10 cellular contexts compared by ENCODE assay signal in the genomic region with DNA sequence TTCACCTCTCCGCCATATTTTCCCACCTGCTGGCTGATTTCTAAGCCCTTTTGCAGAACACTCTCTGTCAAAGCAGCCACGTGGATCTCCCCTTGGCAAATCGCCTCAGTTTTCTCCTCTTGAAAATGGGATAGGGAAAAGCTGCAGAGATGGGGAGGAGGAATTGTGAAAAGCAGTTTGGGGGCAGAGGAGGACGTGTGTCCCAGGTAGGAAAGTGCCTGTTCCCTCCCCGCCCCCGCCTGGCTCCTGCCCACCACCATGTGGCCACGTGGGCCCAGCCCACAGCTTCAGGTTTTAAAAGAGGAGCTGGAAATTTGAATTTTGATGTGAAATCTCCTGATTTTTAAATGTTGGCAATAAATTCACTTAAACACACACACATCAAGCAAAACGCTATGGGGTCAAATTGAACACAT. TPM values are rescaled to one million over a fixed set of nuclear protein-coding genes. Genes with fewer than 3 reads are reported as not detected.
DNase-seq lines count a peak whose midpoint lies in the region; ATAC-seq and TF ChIP-seq lines count a peak whose summit lies in the region.
"Had no signal": no experiment of that assay in that cellular context is flagged by ENCODE, and none has a peak within 500 bp of the region (broad histone marks: within the 10 kb centered on the region; RNA-seq: fewer than 3 reads in every experiment).

No MANE protein-coding gene starts in this region.

- WGBS in ovary, 3 donors = 61 to 63% (median 61%) methylated on average over 8 of the region's 8 CpGs

- H3K36me3 ChIP-seq in A673 (ENCODE audit: insufficient read depth, low read length, poor library complexity, severe bottlenecking) (no peaks in the 10 kb centered on the region), ovary (no peaks in the 10 kb centered on the region)

- TF ChIP-seq EP300 in Ishikawa (IDR thresholded peaks at IDR 0.05; ENCODE audit: borderline replicate concordance) (no peak), ovary (IDR thresholded peaks at IDR 0.05) (no peak)

- peaks cover 20% of the 10 kb centered on the region for H3K27me3 Mint-ChIP-seq in activated naive CD8-positive, alpha-beta T cell treated with anti-CD3 and anti-CD28 coated beads for 36 hours

- ATAC-seq in HG03280 (IDR thresholded peaks at IDR 0.05; ENCODE audit: unreplicated experiment) = no peak

- peak overlapping the region; percentile 69 for H3K27ac ChIP-seq in A673 (ENCODE audit: low read depth, low read length, poor library complexity, severe bottlenecking)
- H3K27ac ChIP-seq in cingulate gyrus (ENCODE audit: low read depth, low read length) = peak overlapping the region; percentile 65
- H3K27ac ChIP-seq in ovary = peak overlapping the region; percentile 39 to 60
- H3K27ac ChIP-seq: epithelial cell of prostate had no signal

- BruUV-seq in A673 (replicated peaks; lab: Mats Ljungman, UMichigan) = no TSS peak

- H3K36me3 Mint-ChIP-seq in activated naive CD8-positive, alpha-beta T cell treated with anti-CD3 and anti-CD28 coated beads for 36 hours = no peaks in the 10 kb centered on the region
- H3K36me3 Mint-ChIP-seq: activated CD4-positive, alpha-beta memory T cell treated with anti-CD3 and anti-CD28 coated beads for 36 hours had no signal

- H3K9me3 ChIP-seq in A673 (ENCODE audit: low read depth, low read length, poor library complexity, severe bottlenecking) (no peaks in the 10 kb centered on the region), ovary (no peaks in the 10 kb centered on the region)

- no peak overlapping the region for H3K4me3 ChIP-seq in A673 (ENCODE audit: low read depth, low read length, poor library complexity, severe bottlenecking)
- no peak overlapping the region for H3K4me3 ChIP-seq in ovary

- POLR2A ChIA-PET in A673 (lab: Charles Lee; ENCODE audit: low non-redundant PET) = no interaction called here

- TF ChIP-seq CTCF in A673 (conservative IDR thresholded peaks at IDR 0.05; ENCODE audit: low read depth, low read length) = no peak
- TF ChIP-seq CTCF in ovary (IDR thresholded peaks at IDR 0.05) = no peak

- H3K4me1 ChIP-seq in A673 (ENCODE audit: insufficient read depth, low read length, poor library complexity, severe bottlenecking) (peaks cover 34% of the 10 kb centered on the region), ovary (ENCODE audit: insufficient read depth) (peaks cover 1% of the 10 kb centered on the region)

- TF ChIP-seq RAD21 in Ishikawa (IDR thresholded peaks at IDR 0.05; ENCODE audit: low read depth) = no peak

- peak; percentile 47 for DNase-seq in A673 (ENCODE audit: low spot score)
- DNase-seq in ovary = peak in 1 of 5 donors; percentile 52
- no peak for DNase-seq in RPMI8226
- no peak for DNase-seq in activated naive CD8-positive, alpha-beta T cell treated with anti-CD3 and anti-CD28 coated beads for 36 hours
- DNase-seq in DMS114 treated with DMSO at 0.1 percent for 48 hours (lab: John Stamatoyannopoulos, UW; ENCODE audit: unreplicated experiment) = no peak

- peaks cover 4% of the 10 kb centered on the region for H3K4me1 Mint-ChIP-seq in activated naive CD8-positive, alpha-beta T cell treated with anti-CD3 and anti-CD28 coated beads for 36 hours

- H3K4me3 Mint-ChIP-seq in activated naive CD8-positive, alpha-beta T cell treated with anti-CD3 and anti-CD28 coated beads for 36 hours = no peak overlapping the region
- H3K4me3 Mint-ChIP-seq: activated CD4-positive, alpha-beta memory T cell treated with anti-CD3 and anti-CD28 coated beads for 36 hours had no signal

- no peak overlapping the region for H3K27ac Mint-ChIP-seq in activated naive CD8-positive, alpha-beta T cell treated with anti-CD3 and anti-CD28 coated beads for 36 hours
- H3K27ac Mint-ChIP-seq: activated CD4-positive, alpha-beta memory T cell treated with anti-CD3 and anti-CD28 coated beads for 36 hours had no signal

- H3K9me3 Mint-ChIP-seq in activated naive CD8-positive, alpha-beta T cell treated with anti-CD3 and anti-CD28 coated beads for 36 hours = no peaks in the 10 kb centered on the region
- H3K9me3 Mint-ChIP-seq: activated CD4-positive, alpha-beta memory T cell treated with anti-CD3 and anti-CD28 coated beads for 36 hours had no signal

- CTCF ChIA-PET in A673 (lab: Charles Lee) = interaction anchor here (0.6 to 2.2 kb wide), 6 partner anchors 245 to 548 kb away, joined by 3 to 9 read pairs (median 4); no protein-coding TSS in a partner anchor

- no peak for TF ChIP-seq POLR2A in ovary (IDR thresholded peaks at IDR 0.05)

- intact Hi-C loops in A673 (cut with micrococcal nuclease; ENCODE audit: unreplicated experiment) (loop anchor here (1.0 to 5.0 kb wide), 3 partner anchors 273 to 600 kb away; no protein-coding TSS in a partner anchor), ovary (cut with DNase I) (loop anchor here (2.0 to 10.0 kb wide), 6 partner anchors 274 to 1208 kb away; no protein-coding TSS in a partner anchor)

- no peaks in the 10 kb centered on the region for H3K27me3 ChIP-seq in A673 (replicated peaks; ENCODE audit: insufficient read depth, low read depth, low read length, poor library complexity)
- no peaks in the 10 kb centered on the region for H3K27me3 ChIP-seq in ovary

TF ChIP-seq in Ishikawa, 13 proteins besides CTCF, POLR2A, EP300 and RAD21:
- TF ChIP-seq, protein P1, sequence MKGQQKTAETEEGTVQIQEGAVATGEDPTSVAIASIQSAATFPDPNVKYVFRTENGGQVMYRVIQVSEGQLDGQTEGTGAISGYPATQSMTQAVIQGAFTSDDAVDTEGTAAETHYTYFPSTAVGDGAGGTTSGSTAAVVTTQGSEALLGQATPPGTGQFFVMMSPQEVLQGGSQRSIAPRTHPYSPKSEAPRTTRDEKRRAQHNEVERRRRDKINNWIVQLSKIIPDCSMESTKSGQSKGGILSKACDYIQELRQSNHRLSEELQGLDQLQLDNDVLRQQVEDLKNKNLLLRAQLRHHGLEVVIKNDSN (IDR thresholded peaks at IDR 0.05) = peak; percentile 33; the same call in 1 of the 2 replicates
- TF ChIP-seq, protein P2, sequence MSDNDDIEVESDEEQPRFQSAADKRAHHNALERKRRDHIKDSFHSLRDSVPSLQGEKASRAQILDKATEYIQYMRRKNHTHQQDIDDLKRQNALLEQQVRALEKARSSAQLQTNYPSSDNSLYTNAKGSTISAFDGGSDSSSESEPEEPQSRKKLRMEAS (IDR thresholded peaks at IDR 0.05) = no peak
- TF ChIP-seq YY1 (IDR thresholded peaks at IDR 0.05; ENCODE audit: low read depth) (no peak), CREB1 (IDR thresholded peaks at IDR 0.05; ENCODE audit: low read depth) (no peak), ZBTB7A (IDR thresholded peaks at IDR 0.05; ENCODE audit: low read depth) (no peak), TEAD4 (IDR thresholded peaks at IDR 0.05) (no peak)

RNA-seq across cellular contexts. Expression of a gene that starts 3.6 kb away (rescaled TPM):
- total RNA-seq in A673 (2021) (130 and 136 TPM in 2 replicates), ovary (100 to 1,000 TPM in 5 of 7 donors, 10 to 100 TPM in 2; 84.1 to 296 (median 153) TPM)
- polyA plus RNA-seq in ovary = 10 to 100 TPM; 15.7 to 19.2 TPM
- total RNA-seq in activated naive CD8-positive, alpha-beta T cell treated with anti-CD3 and anti-CD28 coated beads for 36 hours = 10 to 100 TPM; 36.4 to 37.7 TPM

RNA-seq across cellular contexts. Expression of a gene that starts 33.5 kb away (rescaled TPM):
- total RNA-seq in A673 (2021) = 22.9 and 25.9 TPM in 2 replicates
- total RNA-seq in ovary = 10 to 100 TPM in 6 of 7 donors, 1 to 10 TPM in 1; 7.5 to 18.2 (median 12.6) TPM
- polyA plus RNA-seq in ovary = 10 to 100 TPM; 11.6 to 11.7 TPM
- total RNA-seq in activated naive CD8-positive, alpha-beta T cell treated with anti-CD3 and anti-CD28 coated beads for 36 hours = 10 to 100 TPM; 17.4 to 19.3 TPM
